ENCODE assay signal across 15 cellular contexts in the genomic region with DNA sequence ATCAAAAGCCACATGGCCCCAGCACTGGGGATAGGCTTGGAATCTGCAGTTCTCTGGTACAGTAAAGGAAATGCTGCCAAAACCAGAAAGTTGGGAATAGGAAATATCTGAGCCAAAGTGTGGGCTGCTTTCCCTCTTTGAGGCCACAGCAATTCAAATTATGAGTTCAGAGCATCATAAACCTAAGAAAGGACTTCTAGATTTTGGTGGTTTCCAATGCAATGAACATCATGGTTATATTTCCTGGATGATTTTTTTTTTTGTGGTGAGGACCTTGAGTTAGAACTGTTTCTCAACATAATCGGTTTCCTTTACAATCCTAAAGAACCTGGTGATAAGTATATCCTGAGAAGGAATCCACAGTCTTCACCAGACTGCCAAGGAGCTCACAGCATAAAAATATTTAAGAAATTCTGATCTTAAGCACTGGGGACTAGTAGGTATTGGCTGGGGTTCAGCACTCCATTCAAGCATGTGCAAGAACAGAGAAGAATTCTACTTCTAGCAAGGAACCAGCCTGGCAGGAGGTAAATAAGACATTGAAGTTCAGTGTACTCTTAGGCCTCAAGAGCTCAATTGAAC. TPM values are rescaled to one million over a fixed set of nuclear protein-coding genes. Genes with fewer than 3 reads are reported as not detected.
"Had no signal": no experiment of that assay in that cellular context is flagged by ENCODE, and none has a peak within 500 bp of the region (broad histone marks: within the 10 kb centered on the region; RNA-seq: fewer than 3 reads in every experiment).

No MANE protein-coding gene starts in this region.

- H3K9me3 ChIP-seq: gastroesophageal sphincter, psoas muscle, sigmoid colon had no signal

- H3K27ac ChIP-seq: gastroesophageal sphincter, psoas muscle, sigmoid colon had no signal

- ATAC-seq: esophagus mucosa, gastroesophageal sphincter, psoas muscle, T-helper 17 cell had no signal

- H3K36me3 ChIP-seq: gastroesophageal sphincter, sigmoid colon had no signal

- H3K4me3 ChIP-seq: gastroesophageal sphincter, psoas muscle, sigmoid colon had no signal

- DNase-seq: activated CD4-positive, alpha-beta T cell treated with anti-CD3 and anti-CD28 coated beads, Interleukin-2, amount 10 ng/mL, durations not matched to agents 7 days and 5 days; activated CD4-positive, CD25-positive, alpha-beta regulatory T cell; activated naive CD4-positive, alpha-beta T cell treated with anti-CD3 and anti-CD28 coated beads, Interleukin-2, amount 50 U/mL, for 16 hours; activated T-cell treated with anti-CD3 and anti-CD28 coated beads for 4 hours; hippocampal formation; mesenchymal stem cell; psoas muscle; sigmoid colon; stimulated activated CD4-positive, alpha-beta T cell treated with anti-CD3 and anti-CD28 coated beads, Interleukin-12 subunit alpha, Interleukin-12 subunit beta, amount 100 ng/mL, for 4 hours; stimulated activated naive CD4-positive, alpha-beta T cell; T-helper 17 cell had no signal

- H3K27me3 ChIP-seq: gastroesophageal sphincter, sigmoid colon had no signal

- H3K4me1 ChIP-seq: gastroesophageal sphincter, psoas muscle had no signal

RNA-seq across cellular contexts. Expression of a gene that starts 29.8 kb away (rescaled TPM):
- total RNA-seq: activated CD4-positive, alpha-beta T cell treated with anti-CD3 and anti-CD28 coated beads, Interleukin-2, amount 10 ng/mL, durations not matched to agents 7 days and 5 days; activated CD8-positive, alpha-beta memory T cell treated with anti-CD3 and anti-CD28 coated beads for 36 hours; activated T-helper 2 cell treated with anti-CD3 and anti-CD28 coated beads, Interferon-gamma antibody, Interleukin-2, Interleukin-4, amounts not matched to agents 10 μg/mL and 5 μg/mL and 100 μg/mL, durations not matched to agents 14 hours and 24 hours and 36 hours had no signal
